ENCODE assay signal across 28 cellular contexts in the genomic region with DNA sequence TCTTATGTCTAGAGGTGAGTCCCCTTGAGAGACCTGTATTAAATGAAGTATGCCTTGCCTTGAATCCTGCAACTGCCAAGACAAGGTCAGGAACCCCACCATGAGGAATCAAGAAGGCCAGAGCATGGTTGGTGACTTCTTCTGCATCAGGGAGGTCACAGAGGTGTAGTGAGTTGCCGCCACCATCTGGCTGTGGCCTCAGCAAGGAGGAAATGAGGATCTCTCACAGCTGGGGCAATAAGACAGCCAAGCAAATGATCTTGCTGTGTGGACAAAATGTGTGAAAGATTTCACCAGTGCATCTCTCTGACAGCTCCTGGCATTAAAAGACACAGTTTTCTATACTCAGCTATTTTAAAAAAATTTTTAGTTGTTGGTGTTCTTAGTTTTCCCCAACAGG.
"Had no signal": no experiment of that assay in that cellular context is flagged by ENCODE, and none has a peak within 500 bp of the region (broad histone marks: within the 10 kb centered on the region; RNA-seq: fewer than 3 reads in every experiment).

No MANE protein-coding gene starts in this region.

- DNase-seq: activated CD4-positive, alpha-beta memory T cell treated with anti-CD3 and anti-CD28 coated beads for 36 hours; activated CD4-positive, alpha-beta T cell treated with anti-CD3 and anti-CD28 coated beads for 36 hours; activated CD4-positive, alpha-beta T cell treated with anti-CD3 and anti-CD28 coated beads, Interleukin-2, amount 10 ng/mL, durations not matched to agents 24 days and 14 days; activated CD4-positive, CD25-positive, alpha-beta regulatory T cell; activated CD4-positive, CD25-positive, alpha-beta regulatory T cell treated with anti-CD3 and anti-CD28 coated beads, Interleukin-2, amount 50 U/mL, for 72 hours; activated CD8-positive, alpha-beta memory T cell treated with anti-CD3 and anti-CD28 coated beads, Interleukin-2, amount 10 ng/mL, durations not matched to agents 7 days and 5 days; activated CD8-positive, alpha-beta memory T cell treated with anti-CD3 and anti-CD28 coated beads, Interleukin-2, amount 50 U/mL, for 4 hours; activated CD8-positive, alpha-beta T cell treated with anti-CD3 and anti-CD28 coated beads, Interleukin-2, amount 10 ng/mL, durations not matched to agents 7 days and 5 days; activated effector memory CD4-positive, alpha-beta T cell treated with anti-CD3 and anti-CD28 coated beads, Interleukin-2, amount 50 U/mL, for 16 hours; activated naive CD4-positive, alpha-beta T cell treated with anti-CD3 and anti-CD28 coated beads for 36 hours; activated naive CD8-positive, alpha-beta T cell treated with anti-CD3 and anti-CD28 coated beads, Interleukin-2, amount 10 ng/mL, durations not matched to agents 7 days and 5 days; activated T-cell treated with anti-CD3 and anti-CD28 coated beads, Interleukin-2, amount 50 U/mL, for 1 hour; activated T-cell treated with anti-CD3 and anti-CD28 coated beads, Interleukin-2, amount 50 U/mL, for 48 hours; central memory CD4-positive, alpha-beta T cell; cerebellar nuclear complex; colonic mucosa; effector CD8-positive, alpha-beta T cell; esophagus squamous epithelium; head of caudate nucleus; T-helper 17 cell; T1000 had no signal

- H3K36me3 ChIP-seq: ascending aorta, breast epithelium, cardiac muscle cell, colonic mucosa, esophagus squamous epithelium had no signal

- H3K4me1 ChIP-seq: ascending aorta, breast epithelium, colonic mucosa, esophagus squamous epithelium had no signal

- FAIRE-seq: endometrium, endothelial cell of umbilical vein, frontal cortex had no signal

- H3K27ac ChIP-seq: ascending aorta, breast epithelium, cardiac muscle cell, colonic mucosa, epithelial cell of prostate, esophagus squamous epithelium had no signal

- H3K9me3 ChIP-seq: ascending aorta, breast epithelium, colonic mucosa, esophagus squamous epithelium had no signal

- H3K4me3 ChIP-seq: ascending aorta, breast epithelium, cardiac muscle cell, colonic mucosa, esophagus squamous epithelium had no signal
